ENCODE assay signal across 8 cellular contexts in genomic region chrX:101595739-101596419, GRCh38. TPM values are rescaled to one million over a fixed set of nuclear protein-coding genes. Genes with fewer than 3 reads are reported as not detected.
A peak's percentile ranks its signal among the peaks of the same experiment; 100 is the strongest.
DNase-seq lines count a peak whose midpoint lies in the region; ATAC-seq and TF ChIP-seq lines count a peak whose summit lies in the region.

No MANE protein-coding gene starts in this region.

- no peaks in the 10 kb centered on the region for H3K4me1 ChIP-seq in lung (ENCODE audit: control insufficient read depth in 2 of 2, insufficient read depth in 2 of 2, low read length in 2 of 2)
- H3K4me1 ChIP-seq in aorta (ENCODE audit: control insufficient read depth in 1 of 2, insufficient read depth in 2 of 2, low read length in 2 of 2), result no peaks in the 10 kb centered on the region

- H3K27me3 ChIP-seq in dorsolateral prefrontal cortex, result peaks cover 0 to 64% (median 33%) of the 10 kb centered on the region in 45 donors
- H3K27me3 ChIP-seq in lung (ENCODE audit: control insufficient read depth, insufficient read depth), result no peaks in the 10 kb centered on the region
- H3K27me3 ChIP-seq in aorta (ENCODE audit: control insufficient read depth in 1 of 2, insufficient read depth in 2 of 2, low read length in 1 of 2), result no peaks in the 10 kb centered on the region

- H3K27ac ChIP-seq in dorsolateral prefrontal cortex (no peak overlapping the region), lung (ENCODE audit: low read depth in 1 of 2, low read length in 1 of 2) (no peak overlapping the region), aorta (ENCODE audit: low read depth in 1 of 2, low read length in 2 of 2) (no peak overlapping the region)

- no peak overlapping the region for H3K4me3 ChIP-seq in HFF-Myc (replicated peaks; ENCODE audit: low read depth, low read length)
- H3K4me3 ChIP-seq in dorsolateral prefrontal cortex, result no peak overlapping the region
- no peak overlapping the region for H3K4me3 ChIP-seq in lung
- H3K4me3 ChIP-seq in aorta (ENCODE audit: low read length in 2 of 2), result no peak overlapping the region

- ATAC-seq in lung (ENCODE audit: insufficient read depth, low FRiP score) (peak; percentile 35), aorta (ENCODE audit: low FRiP score) (peak; percentile 65)

- 10 to 11% methylated on average over 5 of the region's 5 CpGs for WGBS in lung, 2 donors
- 9 to 11% methylated on average over 5 of the region's 5 CpGs for WGBS in aorta, 2 donors

- DNase-seq in AG20443 (ENCODE audit: low spot score) (peak; percentile 48), HFF-Myc (ENCODE audit: extremely low read depth, low read depth) (peak; percentile 33), LoVo (ENCODE audit: low spot score) (peak; percentile 1), SK-MEL-5 (ENCODE audit: low read depth, low spot score) (peak; percentile 84), dorsolateral prefrontal cortex (peak in 1 of 10 donors; percentile 7), lung (ENCODE audit: low spot score) (peak; percentile 38), aorta (no peak)

- in situ Hi-C loops in SK-MEL-5 (cut with HindIII; ENCODE audit: low pct_unique_long_range_greater_than_20kb, low sequenced_read_pairs), result no loop called here

- TF ChIP-seq CTCF in GM12874 (IDR thresholded peaks at IDR 0.05; ENCODE audit: insufficient read depth, low read depth, low read length), result peak; percentile 24; the same call in 1 of the 2 replicates
- TF ChIP-seq CTCF in HFF-Myc (IDR thresholded peaks at IDR 0.05; ENCODE audit: low read depth, low read length, missing control alignments), result peak; percentile 52
- TF ChIP-seq CTCF in dorsolateral prefrontal cortex (IDR thresholded peaks at IDR 0.05 in 54 of 56, conservative IDR thresholded peaks at IDR 0.05 in 2 of 56; ENCODE audit: low read depth in 1 of 56, partially characterized antibody in 56 of 56), result peak; percentile 37 to 79 (median 62)
- TF ChIP-seq CTCF in lung (IDR thresholded peaks at IDR 0.05; ENCODE audit: control extremely low read depth, extremely low read depth), result peak; percentile 48

- no peaks in the 10 kb centered on the region for H3K36me3 ChIP-seq in lung (ENCODE audit: control insufficient read depth in 2 of 2, insufficient read depth in 2 of 2, low read length in 2 of 2)
- H3K36me3 ChIP-seq in aorta (ENCODE audit: control insufficient read depth in 1 of 2, insufficient read depth in 2 of 2, low read length in 1 of 2), result no peaks in the 10 kb centered on the region

- H3K9me3 ChIP-seq in lung (ENCODE audit: control insufficient read depth in 2 of 2, insufficient read depth in 1 of 2, low read length in 1 of 2), result no peaks in the 10 kb centered on the region
- H3K9me3 ChIP-seq in aorta (ENCODE audit: control insufficient read depth, low read length), result no peaks in the 10 kb centered on the region

- intact Hi-C loops in dorsolateral prefrontal cortex (cut with DNase I) (loop anchor here in 1 of 2 donors (10.0 kb wide), 1 partner anchor 209 kb away; no protein-coding TSS in a partner anchor), aorta (cut with DNase I) (loop anchor here (5.0 kb wide), 1 partner anchor 201 kb away; no protein-coding TSS in a partner anchor)

RNA-seq across cellular contexts. Expression of gene ARMCX6, which starts 21.9 kb away (rescaled TPM):
- 46.1 and 49.6 TPM in 2 replicates for total RNA-seq in SK-MEL-5 (2014; rRNA removed; shearing (Covaris generic))
- polyA plus RNA-seq in SK-MEL-5 (2015; cell fraction: cytosol; rRNA removed), result 35.7 and 41.3 TPM in 2 replicates
- polyA plus RNA-seq in SK-MEL-5 (2015; cell fraction: nucleus; rRNA removed), result 135 and 137 TPM in 2 replicates
- total RNA-seq in dorsolateral prefrontal cortex, result 10 to 100 TPM; 14.4 to 32.3 (median 23.9) TPM
- 10 to 100 TPM; 40.1 to 51.8 TPM for total RNA-seq in lung
- polyA plus RNA-seq in lung, result 10 to 100 TPM; 26.5 to 32.3 TPM
- 10 to 100 TPM; 24.2 to 38.3 TPM for total RNA-seq in aorta
- 10 to 100 TPM; 14.8 to 42.7 TPM for polyA plus RNA-seq in aorta

RNA-seq across cellular contexts. Expression of gene ARMCX3, which starts 27.1 kb away (rescaled TPM):
- total RNA-seq in SK-MEL-5 (2014; rRNA removed; shearing (Covaris generic)), result 62.2 and 64.6 TPM in 2 replicates
- 50.5 and 64.2 TPM in 2 replicates for polyA plus RNA-seq in SK-MEL-5 (2015; cell fraction: cytosol; rRNA removed)
- 139 and 145 TPM in 2 replicates for polyA plus RNA-seq in SK-MEL-5 (2015; cell fraction: nucleus; rRNA removed)
- 100 to 1,000 TPM in 45 of 120 experiments, 10 to 100 TPM in 75; 56.1 to 121 (median 93.7) TPM for total RNA-seq in dorsolateral prefrontal cortex
- 100 to 1,000 TPM in 1 of 2 donors, 10 to 100 TPM in 1; 46.4 to 100 TPM for total RNA-seq in lung
- 10 to 100 TPM; 22.5 to 37.7 TPM for polyA plus RNA-seq in lung
- total RNA-seq in aorta, result 10 to 100 TPM; 59.8 to 66.1 TPM
- 10 to 100 TPM; 45.0 to 51.5 TPM for polyA plus RNA-seq in aorta

RNA-seq across cellular contexts. Expression of gene ARMCX1, which starts 45.5 kb away (rescaled TPM):
- total RNA-seq in SK-MEL-5 (2014; rRNA removed; shearing (Covaris generic)), result 27.2 and 30.8 TPM in 2 replicates
- polyA plus RNA-seq in SK-MEL-5 (2015; cell fraction: cytosol; rRNA removed), result 10.7 and 12.7 TPM in 2 replicates
- polyA plus RNA-seq in SK-MEL-5 (2015; cell fraction: nucleus; rRNA removed), result 8.8 and 9.6 TPM in 2 replicates
- total RNA-seq in dorsolateral prefrontal cortex, result 10 to 100 TPM; 19.4 to 41.9 (median 32.3) TPM
- total RNA-seq in lung, result 10 to 100 TPM; 19.9 to 50.9 TPM
- 10 to 100 TPM; 10.1 to 15.1 TPM for polyA plus RNA-seq in lung
- total RNA-seq in aorta, result 10 to 100 TPM; 31.5 to 32.9 TPM
- 10 to 100 TPM; 27.2 to 33.5 TPM for polyA plus RNA-seq in aorta

Comparison
In these comparisons a context has a peak if more than half of its experiments do, and no peak if none do; other contexts are left out.
1. DNase-seq: peak in AG20443 (single experiment), HFF-Myc (single experiment), LoVo (single experiment), SK-MEL-5 (single experiment) and lung (single experiment); none in aorta (0 of 2).
2. Peak in every context shown above with its lines, with median percentiles within 50 percentile points of each other: CTCF ChIP-seq.